8 cellular contexts compared by ENCODE assay signal in genomic region chr17:55513885-55514590, GRCh38. TPM values are rescaled to one million over a fixed set of nuclear protein-coding genes. Genes with fewer than 3 reads are reported as not detected.
DNase-seq lines count a peak whose midpoint lies in the region; ATAC-seq and TF ChIP-seq lines count a peak whose summit lies in the region.

No MANE protein-coding gene starts in this region.

- TF ChIP-seq CTCF in HFF-Myc (IDR thresholded peaks at IDR 0.05; ENCODE audit: low read depth, low read length, missing control alignments) (peak; percentile 93), right atrium auricular region (IDR thresholded peaks at IDR 0.05) (peak; percentile 92 to 94), gastrocnemius medialis (IDR thresholded peaks at IDR 0.05 in 4 of 5, conservative IDR thresholded peaks at IDR 0.05 in 1 of 5) (peak; percentile 76 to 93 (median 85))

- intact Hi-C loops in gastrocnemius medialis (cut with DNase I; ENCODE audit: low total_unique reads): loop anchor here (1.0 to 2.0 kb wide), 2 partner anchors 92 to 157 kb away; no protein-coding TSS in a partner anchor

- ATAC-seq in T-cell (replicated peaks in 1 of 4) (peak; percentile 37 to 57 (median 49)), gastrocnemius medialis (peak; percentile 85 to 91)

- DNase-seq in GM03348 (ENCODE audit: low spot score) (peak; percentile 50), HFF-Myc (ENCODE audit: extremely low read depth, low read depth) (peak; percentile 39), NCI-H128 (lab: John Stamatoyannopoulos, UW; ENCODE audit: unreplicated experiment) (peak; percentile 12), T-cell (peak; percentile 8 to 70 (median 52)), adipocyte (ENCODE audit: low read depth) (peak; percentile 87), right atrium auricular region (ENCODE audit: low spot score) (peak; percentile 87), gastrocnemius medialis (peak; percentile 33 to 53), NCI-H1048 (lab: John Stamatoyannopoulos, UW) (no peak)

- H3K36me3 Mint-ChIP-seq in T-cell: no peaks in the 10 kb centered on the region

- no peak overlapping the region for H3K4me3 ChIP-seq in HFF-Myc (replicated peaks; ENCODE audit: low read depth, low read length)
- H3K4me3 ChIP-seq in adipocyte (ENCODE audit: low read length): no peak overlapping the region
- no peak overlapping the region for H3K4me3 ChIP-seq in right atrium auricular region
- no peak overlapping the region for H3K4me3 ChIP-seq in gastrocnemius medialis

- no peak overlapping the region for H3K4me3 Mint-ChIP-seq in T-cell

- H3K9me3 ChIP-seq in adipocyte (ENCODE audit: control insufficient read depth, low read length) (peaks cover 2% of the 10 kb centered on the region), right atrium auricular region (no peaks in the 10 kb centered on the region), gastrocnemius medialis (no peaks in the 10 kb centered on the region)

- H3K27me3 Mint-ChIP-seq in T-cell: peaks cover 4 to 7% of the 10 kb centered on the region in 2 donors

- TF ChIP-seq POLR2A in gastrocnemius medialis (IDR thresholded peaks at IDR 0.05): no peak

- peaks cover 5% of the 10 kb centered on the region for H3K27me3 ChIP-seq in adipocyte (replicated peaks; ENCODE audit: control insufficient read depth, insufficient read depth, low read length)
- H3K27me3 ChIP-seq in right atrium auricular region: no peaks in the 10 kb centered on the region
- no peaks in the 10 kb centered on the region for H3K27me3 ChIP-seq in gastrocnemius medialis

- H3K4me1 ChIP-seq in adipocyte (ENCODE audit: control insufficient read depth, insufficient read depth, low read length): peaks cover 3% of the 10 kb centered on the region
- H3K4me1 ChIP-seq in right atrium auricular region: no peaks in the 10 kb centered on the region
- H3K4me1 ChIP-seq in gastrocnemius medialis: no peaks in the 10 kb centered on the region

- H3K27ac ChIP-seq in right atrium auricular region (no peak overlapping the region), gastrocnemius medialis (no peak overlapping the region)

- POLR2A ChIA-PET in T-cell (lab: Charles Lee): interaction anchor here in 1 of 2 donors (0.6 kb wide), 1 partner anchor 164 kb away, joined by 4 read pairs; no protein-coding TSS in a partner anchor

- H3K36me3 ChIP-seq in adipocyte (ENCODE audit: control insufficient read depth, insufficient read depth, low read length, severe bottlenecking) (no peaks in the 10 kb centered on the region), right atrium auricular region (no peaks in the 10 kb centered on the region), gastrocnemius medialis (no peaks in the 10 kb centered on the region)

- no peak overlapping the region for H3K9ac ChIP-seq in adipocyte (ENCODE audit: low read length)

- no peak overlapping the region for H3K27ac Mint-ChIP-seq in T-cell

- no peaks in the 10 kb centered on the region for H3K9me3 Mint-ChIP-seq in T-cell

- CTCF ChIA-PET in T-cell (lab: Charles Lee): interaction anchor here (0.6 to 1.2 kb wide), 19 partner anchors 10 to 609 kb away, joined by 3 to 12 read pairs (median 3); no protein-coding TSS in a partner anchor

- in situ Hi-C loops in gastrocnemius medialis (cut with MboI; ENCODE audit: low sequenced_read_pairs in 4 of 4): loop anchor here in 3 of 4 donors (10.0 to 25.0 kb wide), 2 partner anchors 519 to 527 kb away; no protein-coding TSS in a partner anchor

- peaks cover 0 to 2% (median 0%) of the 10 kb centered on the region in 3 donors for H3K4me1 Mint-ChIP-seq in T-cell

RNA-seq across cellular contexts. Expression of gene SMIM36, which starts 2.8 kb away (rescaled TPM):
- not detected for total RNA-seq in T-cell
- not detected for total RNA-seq in right atrium auricular region
- not detected for total RNA-seq in gastrocnemius medialis
